Comparison of ENCODE assay signal across 10 cellular contexts in genomic region chr6:90008908-90009501, GRCh38.
A peak's percentile ranks its signal among the peaks of the same experiment; 100 is the strongest.
DNase-seq lines count a peak whose midpoint lies in the region; ATAC-seq, FAIRE-seq and TF ChIP-seq lines count a peak whose summit lies in the region.
"Had no signal": no experiment of that assay in that cellular context is flagged by ENCODE, and none has a peak within 500 bp of the region (broad histone marks: within the 10 kb centered on the region; RNA-seq: fewer than 3 reads in every experiment).

No MANE protein-coding gene starts in this region.

- no peaks in the 10 kb centered on the region for H3K27me3 Mint-ChIP-seq in activated naive CD8-positive, alpha-beta T cell treated with anti-CD3 and anti-CD28 coated beads, Interleukin-2, amount 10 ng/mL, durations not matched to agents 7 days and 5 days
- no peaks in the 10 kb centered on the region for H3K27me3 Mint-ChIP-seq in naive thymus-derived CD8-positive, alpha-beta T cell

- no peaks in the 10 kb centered on the region for H3K9me3 Mint-ChIP-seq in activated naive CD8-positive, alpha-beta T cell treated with anti-CD3 and anti-CD28 coated beads, Interleukin-2, amount 10 ng/mL, durations not matched to agents 7 days and 5 days
- H3K9me3 Mint-ChIP-seq in naive thymus-derived CD8-positive, alpha-beta T cell: peaks cover 0 to 2% (median 0%) of the 10 kb centered on the region in 9 donors

- H3K36me3 Mint-ChIP-seq in activated naive CD8-positive, alpha-beta T cell treated with anti-CD3 and anti-CD28 coated beads, Interleukin-2, amount 10 ng/mL, durations not matched to agents 7 days and 5 days: peaks cover 61% of the 10 kb centered on the region
- H3K36me3 Mint-ChIP-seq in naive thymus-derived CD8-positive, alpha-beta T cell: peaks cover 16 to 79% (median 45%) of the 10 kb centered on the region in 3 donors

- H3K4me3 Mint-ChIP-seq in activated naive CD8-positive, alpha-beta T cell treated with anti-CD3 and anti-CD28 coated beads, Interleukin-2, amount 10 ng/mL, durations not matched to agents 7 days and 5 days: peak overlapping the region; percentile 5
- H3K4me3 Mint-ChIP-seq in naive thymus-derived CD8-positive, alpha-beta T cell: no peak overlapping the region

- intact Hi-C loops in pancreas (cut with DNase I): no loop called here

- TF ChIP-seq CTCF in pancreas (IDR thresholded peaks at IDR 0.05): no peak

- ATAC-seq in GM19025 (IDR thresholded peaks at IDR 0.05; ENCODE audit: low read depth, unreplicated experiment) (peak; percentile 15), HG03342 (IDR thresholded peaks at IDR 0.05; ENCODE audit: unreplicated experiment) (peak; percentile 35), HG02610 (IDR thresholded peaks at IDR 0.05; ENCODE audit: unreplicated experiment) (no peak), pancreas (no peak)
- ATAC-seq in activated naive CD8-positive, alpha-beta T cell treated with anti-CD3 and anti-CD28 coated beads, Interleukin-2, amount 10 ng/mL, durations not matched to agents 7 days and 5 days (ENCODE audit: low read depth): peak; percentile 59
- ATAC-seq in naive thymus-derived CD8-positive, alpha-beta T cell: peak in 1 of 2 donors; percentile 43

- H3K9me3 ChIP-seq in pancreas: no peaks in the 10 kb centered on the region

- H3K4me3 ChIP-seq in pancreas: no peak overlapping the region

- H3K4me1 ChIP-seq in pancreas: no peaks in the 10 kb centered on the region

- peaks cover 37% of the 10 kb centered on the region for H3K4me1 Mint-ChIP-seq in activated naive CD8-positive, alpha-beta T cell treated with anti-CD3 and anti-CD28 coated beads, Interleukin-2, amount 10 ng/mL, durations not matched to agents 7 days and 5 days
- H3K4me1 Mint-ChIP-seq in naive thymus-derived CD8-positive, alpha-beta T cell: peaks cover 14 to 58% (median 31%) of the 10 kb centered on the region in 4 donors

- no peaks in the 10 kb centered on the region for H3K36me3 ChIP-seq in pancreas

- no peak overlapping the region for H3K27ac ChIP-seq in pancreas

- POLR2A ChIA-PET in activated naive CD8-positive, alpha-beta T cell treated with anti-CD3 and anti-CD28 coated beads, Interleukin-2, amount 10 ng/mL, durations not matched to agents 7 days and 5 days (lab: Charles Lee): no interaction called here
- POLR2A ChIA-PET in naive thymus-derived CD8-positive, alpha-beta T cell (lab: Charles Lee): no interaction called here

- H3K27ac Mint-ChIP-seq in activated naive CD8-positive, alpha-beta T cell treated with anti-CD3 and anti-CD28 coated beads, Interleukin-2, amount 10 ng/mL, durations not matched to agents 7 days and 5 days: peak overlapping the region; percentile 73
- peak overlapping the region in 8 of 10 donors; percentile 34 to 81 (median 70) for H3K27ac Mint-ChIP-seq in naive thymus-derived CD8-positive, alpha-beta T cell

- no peak for FAIRE-seq in pancreas (lab: Jason Lieb, UNC)
- FAIRE-seq: colon had no signal

- no peak for DNase-seq in activated naive CD8-positive, alpha-beta T cell treated with anti-CD3 and anti-CD28 coated beads, Interleukin-2, amount 10 ng/mL, durations not matched to agents 7 days and 5 days
- no peak for DNase-seq in naive thymus-derived CD8-positive, alpha-beta T cell
- no peak for DNase-seq in NCI-H510A (lab: John Stamatoyannopoulos, UW)
- no peak for DNase-seq in SKM-1 treated with dmso at 0.1 percent for 144 hours (lab: John Stamatoyannopoulos, UW; ENCODE audit: unreplicated experiment)
- DNase-seq in pancreas: no peak
- DNase-seq: NCI-H2081 had no signal

- WGBS in pancreas, 2 donors: 84 to 95% methylated on average over 1 of the region's 1 CpG

- no peaks in the 10 kb centered on the region for H3K27me3 ChIP-seq in pancreas

Comparison
In these comparisons a context has a peak if more than half of its experiments do, and no peak if none do; other contexts are left out.
1. ATAC-seq: peak in GM19025 (single experiment), HG03342 (single experiment) and activated naive CD8-positive, alpha-beta T cell treated with anti-CD3 and anti-CD28 coated beads, Interleukin-2, amount 10 ng/mL, durations not matched to agents 7 days and 5 days (single experiment); none in HG02610 (single experiment) and pancreas (0 of 4).